ENCODE assay signal across 32 cellular contexts in genomic region chr17:12634789-12635414, GRCh38. TPM values are rescaled to one million over a fixed set of nuclear protein-coding genes. Genes with fewer than 3 reads are reported as not detected.
DNase-seq lines count a peak whose midpoint lies in the region; ATAC-seq, FAIRE-seq and TF ChIP-seq lines count a peak whose summit lies in the region.
"Had no signal": no experiment of that assay in that cellular context is flagged by ENCODE, and none has a peak within 500 bp of the region (broad histone marks: within the 10 kb centered on the region; RNA-seq: fewer than 3 reads in every experiment).

No MANE protein-coding gene starts in this region.

- H4K20me1 ChIP-seq in OCI-LY3 (ENCODE audit: insufficient read depth, low read length) (no peaks in the 10 kb centered on the region), GM12878 (ENCODE audit: control insufficient read depth, insufficient read depth) (no peaks in the 10 kb centered on the region), keratinocyte (ENCODE audit: control insufficient read depth, extremely low read depth, insufficient read depth, low read length) (no peaks in the 10 kb centered on the region)
- H4K20me1 ChIP-seq: BLaER1 treated with 17β-estradiol and CSF1 and Interleukin-3, amounts not matched to agents 10 nM and 100 nM had no signal

- TF ChIP-seq EP300 in GM12878 (IDR thresholded peaks at IDR 0.05; ENCODE audit: borderline replicate concordance in 1 of 2, control insufficient read depth in 1 of 2, low read depth in 2 of 2, low read length in 2 of 2): no peak

- RAD21 ChIA-PET in GM12878 (lab: Charles Lee; ENCODE audit: unreplicated experiment): no interaction called here

- H3K79me2 ChIP-seq in OCI-LY3 (ENCODE audit: low read length): 0 out of 2 replicates have a peak, but pooled peaks cover 4% of the 10 kb centered on the region
- H3K79me2 ChIP-seq in GM12878 (ENCODE audit: control insufficient read depth, insufficient read depth, low read length): no peaks in the 10 kb centered on the region
- no peaks in the 10 kb centered on the region for H3K79me2 ChIP-seq in keratinocyte (ENCODE audit: control insufficient read depth, insufficient read depth, low read length)

- H3K4me1 ChIP-seq in OCI-LY3 (ENCODE audit: low read length): peaks cover 69% of the 10 kb centered on the region
- no peaks in the 10 kb centered on the region for H3K4me1 ChIP-seq in GM12878 (ENCODE audit: control insufficient read depth, insufficient read depth, low read length)
- peaks cover 13% of the 10 kb centered on the region for H3K4me1 ChIP-seq in keratinocyte (ENCODE audit: control insufficient read depth, extremely low read depth, insufficient read depth, low read length)
- peaks cover 0 to 62% (median 27%) of the 10 kb centered on the region in 4 donors for H3K4me1 ChIP-seq in tibial artery
- H3K4me1 ChIP-seq: breast epithelium, lower lobe of right lung, spleen, tibial nerve had no signal

- TF ChIP-seq POLR2A in GM12878 (IDR thresholded peaks at IDR 0.05; ENCODE audit: low read depth, low read length): no peak

- CTCF ChIA-PET in GM12878 (lab: Yijun Ruan, JAX): no interaction called here

- in situ Hi-C loops in GM12878 (cut with MboI): no loop called here

- no peak for DNase-seq in GM12878 (ENCODE audit: low read depth, low spot score)
- DNase-seq in keratinocyte (ENCODE audit: low read depth, low spot score): no peak
- DNase-seq in tibial artery: no peak
- no peak for DNase-seq in H7
- no peak for DNase-seq in activated T-cell treated with anti-CD3 and anti-CD28 coated beads, Interleukin-2, amount 50 U/mL, for 4 hours
- DNase-seq: activated CD4-positive, alpha-beta T cell treated with anti-CD3 and anti-CD28 coated beads for 4 hours; amygdala; GDM1; glutamatergic neuron; lower lobe of right lung; mucosa of descending colon; NCI-H146; NCI-H226; NCI-H69; ovary; spleen; stimulated activated CD4-positive, alpha-beta T cell treated with anti-CD3 and anti-CD28 coated beads, Interleukin-2, amount 100 ng/mL, for 24 hours; T-helper 2 cell had no signal

- ATAC-seq in GM12878: no peak
- no peak for ATAC-seq in SK-N-SH treated with all-trans-retinoic acid at 6 μM for 48 hours
- ATAC-seq in activated T-cell treated with anti-CD3 and anti-CD28 coated beads, Interleukin-2, amount 50 U/mL, for 4 hours: no peak
- ATAC-seq: activated naive CD4-positive, alpha-beta T cell treated with anti-CD3 and anti-CD28 coated beads, Interleukin-2, amount 50 U/mL, for 72 hours; lower lobe of right lung; mucosa of descending colon; Right ventricle myocardium inferior had no signal

- H3K9ac ChIP-seq in OCI-LY3 (ENCODE audit: low read length): peak overlapping the region; percentile 41
- no peak overlapping the region for H3K9ac ChIP-seq in GM12878 (ENCODE audit: control insufficient read depth, insufficient read depth, low read length)
- no peak overlapping the region for H3K9ac ChIP-seq in keratinocyte (ENCODE audit: control insufficient read depth, extremely low read depth, insufficient read depth, low read length)
- H3K9ac ChIP-seq: BLaER1 treated with 17β-estradiol and CSF1 and Interleukin-3, amounts not matched to agents 10 nM and 100 nM had no signal

- H3K27ac ChIP-seq in OCI-LY3 (ENCODE audit: low read length) (no peak overlapping the region), GM12878 (ENCODE audit: control insufficient read depth, insufficient read depth) (no peak overlapping the region), keratinocyte (ENCODE audit: control insufficient read depth, insufficient read depth, low read length) (no peak overlapping the region), tibial artery (peak overlapping the region; percentile 5 to 18)
- H3K27ac ChIP-seq: BLaER1 treated with 17β-estradiol and CSF1 and Interleukin-3, amounts not matched to agents 10 nM and 100 nM; breast epithelium; epithelial cell of prostate; lower lobe of right lung; ovary; spleen; tibial nerve had no signal

- H3K4me3 ChIP-seq in OCI-LY3 (ENCODE audit: low read length): peak overlapping the region; percentile 52
- no peak overlapping the region for H3K4me3 ChIP-seq in GM12878
- no peak overlapping the region for H3K4me3 ChIP-seq in keratinocyte (ENCODE audit: control insufficient read depth in 2 of 3, extremely low read depth in 1 of 3, insufficient read depth in 2 of 3, low read depth in 1 of 3, low read length in 3 of 3)
- H3K4me3 ChIP-seq in tibial artery: no peak overlapping the region
- H3K4me3 ChIP-seq in H7 (ENCODE audit: insufficient read depth, low read depth, low read length): no peak overlapping the region
- H3K4me3 ChIP-seq: BLaER1 treated with 17β-estradiol and CSF1 and Interleukin-3, amounts not matched to agents 10 nM and 100 nM; breast epithelium; lower lobe of right lung; mucosa of descending colon; ovary; spleen; tibial nerve had no signal

- no peaks in the 10 kb centered on the region for H3K9me3 ChIP-seq in OCI-LY3 (ENCODE audit: insufficient read depth, low read length)
- no peaks in the 10 kb centered on the region for H3K9me3 ChIP-seq in GM12878 (replicated peaks; ENCODE audit: control insufficient read depth, insufficient read depth, low read length)
- H3K9me3 ChIP-seq in keratinocyte (ENCODE audit: control insufficient read depth, low read depth, low read length): no peaks in the 10 kb centered on the region
- no peaks in the 10 kb centered on the region for H3K9me3 ChIP-seq in tibial artery
- H3K9me3 ChIP-seq: breast epithelium, lower lobe of right lung, mucosa of descending colon, ovary, spleen, tibial nerve had no signal

- no peaks in the 10 kb centered on the region for H3K9me1 ChIP-seq in keratinocyte (ENCODE audit: control insufficient read depth, extremely low read depth, insufficient read depth, low read length)

- SMC1A ChIA-PET in GM12878 (lab: Charles Lee; ENCODE audit: uncharacterized antibody, unreplicated experiment): interaction anchor here (0.7 kb wide), 1 partner anchor 114 kb away, joined by 3 read pairs; no protein-coding TSS in a partner anchor

- H3K36me3 ChIP-seq in OCI-LY3 (replicated peaks; ENCODE audit: low read depth, low read length): no peaks in the 10 kb centered on the region
- H3K36me3 ChIP-seq in GM12878 (ENCODE audit: control insufficient read depth in 2 of 2, insufficient read depth in 2 of 2, low read length in 1 of 2): no peaks in the 10 kb centered on the region
- no peaks in the 10 kb centered on the region for H3K36me3 ChIP-seq in keratinocyte (ENCODE audit: control insufficient read depth in 2 of 2, extremely low read depth in 1 of 2, insufficient read depth in 2 of 2, low read length in 2 of 2)
- no peaks in the 10 kb centered on the region for H3K36me3 ChIP-seq in tibial artery
- no peaks in the 10 kb centered on the region for H3K36me3 ChIP-seq in H7 (replicated peaks; ENCODE audit: control insufficient read depth, insufficient read depth, low read length)
- H3K36me3 ChIP-seq: BLaER1 treated with 17β-estradiol and CSF1 and Interleukin-3, amounts not matched to agents 10 nM and 100 nM; breast epithelium; lower lobe of right lung; ovary; spleen; tibial nerve had no signal

- peaks cover 3% of the 10 kb centered on the region for H3K27me3 Mint-ChIP-seq in activated T-cell treated with anti-CD3 and anti-CD28 coated beads, Interleukin-2, amount 50 U/mL, for 4 hours (ENCODE audit: low read depth)

- H3K27me3 ChIP-seq in OCI-LY3 (ENCODE audit: low read depth, low read length) (no peaks in the 10 kb centered on the region), GM12878 (replicated peaks in 1 of 2; ENCODE audit: control insufficient read depth in 2 of 2, insufficient read depth in 2 of 2, low read length in 1 of 2) (no peaks in the 10 kb centered on the region), keratinocyte (ENCODE audit: control insufficient read depth, extremely low read depth, insufficient read depth, low read length) (no peaks in the 10 kb centered on the region), tibial artery (no peaks in the 10 kb centered on the region), H7 (ENCODE audit: control insufficient read depth, insufficient read depth, low read length) (no peaks in the 10 kb centered on the region)
- H3K27me3 ChIP-seq: BLaER1 treated with 17β-estradiol and CSF1 and Interleukin-3, amounts not matched to agents 10 nM and 100 nM; ovary; tibial nerve had no signal

- peak overlapping the region; percentile 80 for H2AFZ ChIP-seq in OCI-LY3 (ENCODE audit: low read depth, low read length)
- H2AFZ ChIP-seq in GM12878 (ENCODE audit: control insufficient read depth, low read depth, low read length): no peak overlapping the region
- H2AFZ ChIP-seq in keratinocyte (ENCODE audit: control insufficient read depth, low read length): peak overlapping the region; percentile 3

- H3K9me3 Mint-ChIP-seq in activated T-cell treated with anti-CD3 and anti-CD28 coated beads, Interleukin-2, amount 50 U/mL, for 4 hours: no peaks in the 10 kb centered on the region
- H3K9me3 Mint-ChIP-seq: nephron had no signal

- peak overlapping the region; percentile 75 for H3K4me2 ChIP-seq in OCI-LY3 (ENCODE audit: low read length)
- H3K4me2 ChIP-seq in GM12878 (ENCODE audit: control insufficient read depth, insufficient read depth): no peak overlapping the region
- H3K4me2 ChIP-seq in keratinocyte (ENCODE audit: control insufficient read depth, extremely low read depth, insufficient read depth, low read depth, low read length): no peak overlapping the region

- TF ChIP-seq CTCF in OCI-LY3 (IDR thresholded peaks at IDR 0.05; ENCODE audit: low read depth, low read length) (no peak), GM12878 (IDR thresholded peaks at IDR 0.05 in 2 of 3, conservative IDR thresholded peaks at IDR 0.05 in 1 of 3; ENCODE audit: control insufficient read depth in 2 of 3, extremely low read depth in 1 of 3, insufficient read depth in 1 of 3, low read depth in 3 of 3, low read length in 3 of 3) (no peak), keratinocyte (optimal IDR thresholded peaks at IDR 0.05 in 1 of 3, IDR thresholded peaks at IDR 0.05 in 1 of 3, conservative IDR thresholded peaks at IDR 0.05 in 1 of 3; ENCODE audit: extremely low read depth in 1 of 3, insufficient read depth in 2 of 3, low read length in 3 of 3) (no peak), tibial artery (IDR thresholded peaks at IDR 0.05) (no peak)

- H3K36me3 Mint-ChIP-seq in activated T-cell treated with anti-CD3 and anti-CD28 coated beads, Interleukin-2, amount 50 U/mL, for 4 hours (ENCODE audit: insufficient read depth): no peaks in the 10 kb centered on the region

- H3K4me3 Mint-ChIP-seq in activated T-cell treated with anti-CD3 and anti-CD28 coated beads, Interleukin-2, amount 50 U/mL, for 4 hours: no peak overlapping the region
- H3K4me3 Mint-ChIP-seq: nephron; stimulated activated naive CD8-positive, alpha-beta T cell treated with anti-CD3 and anti-CD28 coated beads, Interleukin-15, Interleukin-2, amounts not matched to agents 100 ng/mL and 50 ng/mL, for 24 hours had no signal

- no TSS peak for BruUV-seq in GM12878 (replicated peaks; lab: Mats Ljungman, UMichigan)

- no peaks in the 10 kb centered on the region for H3K4me1 Mint-ChIP-seq in activated T-cell treated with anti-CD3 and anti-CD28 coated beads, Interleukin-2, amount 50 U/mL, for 4 hours (ENCODE audit: low read depth)

- TF ChIP-seq RAD21 in GM12878 (IDR thresholded peaks at IDR 0.05; ENCODE audit: insufficient read depth, low read depth, low read length): no peak

- intact Hi-C loops in GM12878 (cut with micrococcal nuclease; ENCODE audit: unreplicated experiment): no loop called here
- intact Hi-C loops in tibial artery (cut with DNase I; ENCODE audit: low total_unique reads): no loop called here

- FAIRE-seq in GM12878 (lab: Jason Lieb, UNC): peak; percentile 18
- no peak for FAIRE-seq in keratinocyte (lab: Jason Lieb, UNC)
- FAIRE-seq: GM19239, islet of Langerhans had no signal

- WGBS in GM12878 (ENCODE audit: insufficient coverage, insufficient replicate concordance, low lambda C conversion rate, missing lambda C conversion rate): 15% methylated on average over 11 of the region's 11 CpGs

- POLR2A ChIA-PET in GM12878 (lab: Charles Lee): no interaction called here

- dilution Hi-C loops in keratinocyte (cut with MboI; ENCODE audit: extremely low pct_ligation_motif_present, low sequenced_read_pairs): no loop called here

RNA-seq across cellular contexts. Expression of gene MYOCD, which starts 30.8 kb away (rescaled TPM):
- total RNA-seq in GM12878 (2013; cell fraction: nucleolus; rRNA removed): not detected in 2 replicates
- total RNA-seq in GM12878 (2014; rRNA removed): not detected in 2 replicates
- total RNA-seq in GM12878 (2014; rRNA removed; fragmentation: Illumina TruSeq; extraction: Trizol): not detected in 2 replicates
- not detected in 2 replicates for total RNA-seq in GM12878 (2021)
- not detected for polyA plus RNA-seq in GM12878 (2011; ENCODE audit: low read depth)
- polyA plus RNA-seq in GM12878 (2011; rRNA removed): not detected in 2 replicates
- polyA plus RNA-seq in GM12878 (2011; cell fraction: cytosol; rRNA removed): 0.01 TPM in 1 of 2 replicates, not detected in the other
- polyA plus RNA-seq in GM12878 (2011; cell fraction: nucleus; rRNA removed): not detected in 2 replicates
- not detected in 2 replicates for polyA plus RNA-seq in GM12878 (2012)
- polyA plus RNA-seq in GM12878 (2014; fragmentation: Illumina TruSeq; extraction: Trizol): not detected in 2 replicates
- not detected for polyA plus RNA-seq in GM12878 (2014; fragmentation: Nextera tagmentation; extraction: Ambion mirVana)
- polyA plus RNA-seq in GM12878 (2014; rRNA removed): not detected in 2 replicates
- not detected for polyA plus RNA-seq in GM12878 (2016; fragmentation: Nextera tagmentation; extraction: Ambion mirVana)
- 0.05 TPM in 1 of 2 replicates, not detected in the other for polyA minus RNA-seq in GM12878 (2011; rRNA and poly(A)+ RNA removed)
- polyA minus RNA-seq in GM12878 (2011; cell fraction: cytosol; rRNA and poly(A)+ RNA removed): not detected in 2 replicates
- not detected in 2 replicates for polyA minus RNA-seq in GM12878 (2011; cell fraction: nucleus; rRNA and poly(A)+ RNA removed)
- not detected in 3 replicates for polyA plus RNA-seq in keratinocyte
- not detected for polyA plus RNA-seq in keratinocyte (2011; ENCODE audit: low read depth)
- not detected in 2 replicates for polyA plus RNA-seq in keratinocyte (2011; cell fraction: cytosol; rRNA removed)
- polyA plus RNA-seq in keratinocyte (2011; cell fraction: nucleus; rRNA removed): not detected in 2 replicates
- polyA plus RNA-seq in keratinocyte (2012; ENCODE audit: low replicate concordance): not detected in 2 replicates
- polyA minus RNA-seq in keratinocyte: not detected in 3 replicates
- not detected for polyA minus RNA-seq in keratinocyte (2011; cell fraction: cytosol; rRNA and poly(A)+ RNA removed)
- not detected in 2 replicates for polyA minus RNA-seq in keratinocyte (2011; cell fraction: nucleus; rRNA and poly(A)+ RNA removed)
- total RNA-seq in H7 (2014; rRNA removed; shearing (Covaris generic)): 0.22 and 0.24 TPM in 2 replicates
- under 1 TPM in 1 of 3 donors, not detected in 2; 0.03 TPM for total RNA-seq in activated T-cell treated with anti-CD3 and anti-CD28 coated beads, Interleukin-2, amount 50 U/mL, for 4 hours
- total RNA-seq: activated naive CD4-positive, alpha-beta T cell treated with anti-CD3 and anti-CD28 coated beads, Interleukin-2, amount 50 U/mL, for 72 hours; activated T-helper 2 cell treated with anti-CD3 and anti-CD28 coated beads, Interferon-gamma antibody, Interleukin-2, Interleukin-4, amounts not matched to agents 10 μg/mL and 5 μg/mL and 100 μg/mL, durations not matched to agents 14 hours and 24 hours and 36 hours; renal cortical epithelial cell had no signal

Comparison
In these comparisons a context has a peak if more than half of its experiments do, and no peak if none do; other contexts are left out.
1. H3K27ac ChIP-seq: peak in tibial artery (2 of 2); none in OCI-LY3 (single experiment), GM12878 (single experiment) and keratinocyte (single experiment).